8 cellular contexts compared by ENCODE assay signal in the genomic region with DNA sequence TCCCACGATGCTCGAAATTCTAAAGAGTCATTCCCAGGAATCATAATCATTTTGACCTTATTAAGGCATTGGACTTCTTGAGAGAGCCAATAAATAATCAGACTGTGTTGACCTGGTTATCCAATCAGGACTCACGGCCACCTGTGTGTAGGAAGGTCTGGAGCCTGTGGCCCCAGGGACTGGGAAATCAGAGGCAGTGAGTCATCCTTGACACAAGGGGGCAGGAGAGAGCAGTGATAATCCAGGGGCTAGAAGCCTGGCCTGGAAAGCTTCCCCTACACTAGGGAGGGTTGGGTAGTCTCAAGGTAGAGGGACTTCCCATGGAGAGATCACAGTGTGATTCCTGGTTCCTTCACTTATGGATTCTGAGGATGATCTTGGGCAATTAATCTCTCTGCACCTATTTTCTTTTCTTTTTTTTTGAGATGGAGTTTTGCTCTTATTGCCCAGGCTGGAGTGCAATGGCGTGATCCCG. TPM values are rescaled to one million over a fixed set of nuclear protein-coding genes. Genes with fewer than 3 reads are reported as not detected.
A peak's percentile ranks its signal among the peaks of the same experiment; 100 is the strongest.
DNase-seq lines count a peak whose midpoint lies in the region; FAIRE-seq and TF ChIP-seq lines count a peak whose summit lies in the region.

No MANE protein-coding gene starts in this region.

- H3K4me3 ChIP-seq in NT2/D1 (ENCODE audit: insufficient read length, low read depth) (no peak overlapping the region), esophagus muscularis mucosa (no peak overlapping the region)

- peaks cover 11% of the 10 kb centered on the region for H3K4me1 Mint-ChIP-seq in nephron

- TF ChIP-seq CTCF in GM13977 (IDR thresholded peaks at IDR 0.05; ENCODE audit: extremely low read depth, insufficient read depth, missing control alignments) = peak; percentile 81
- peak; percentile 62 to 79 (median 75) for TF ChIP-seq CTCF in esophagus muscularis mucosa (IDR thresholded peaks at IDR 0.05)
- TF ChIP-seq CTCF in nephron (IDR thresholded peaks at IDR 0.05; ENCODE audit: unreplicated experiment in 3 of 3) = peak; percentile 46 to 56 (median 47)

- H3K4me1 ChIP-seq in NT2/D1 (ENCODE audit: insufficient read depth, insufficient read length) (peaks cover 3% of the 10 kb centered on the region), esophagus muscularis mucosa (peaks cover 15 to 63% (median 48%) of the 10 kb centered on the region in 4 donors)

- FAIRE-seq in urothelium cell line (lab: Jason Lieb, UNC) = no peak

- intact Hi-C loops in esophagus muscularis mucosa (cut with DNase I) = loop anchor here (1.0 to 5.0 kb wide), 2 partner anchors 49 to 104 kb away; a partner anchor contains a TSS

- no peaks in the 10 kb centered on the region for H3K36me3 ChIP-seq in NT2/D1 (ENCODE audit: insufficient read depth, insufficient read length, low read length)
- H3K36me3 ChIP-seq in esophagus muscularis mucosa = peaks cover 0 to 11% (median 4%) of the 10 kb centered on the region in 4 donors

- no peaks in the 10 kb centered on the region for H3K9me3 Mint-ChIP-seq in nephron

- H3K27ac Mint-ChIP-seq in nephron = no peak overlapping the region

- no peak for TF ChIP-seq EP300 in esophagus muscularis mucosa (IDR thresholded peaks at IDR 0.05)

- in situ Hi-C loops in GM13977 (cut with MboI; ENCODE audit: low pct_unique_long_range_greater_than_20kb, low sequenced_read_pairs, unreplicated experiment) = loop anchor here (10.0 kb wide), 1 partner anchor 106 kb away; no protein-coding TSS in a partner anchor

- H3K4me3 Mint-ChIP-seq in nephron = no peak overlapping the region

- 92% methylated on average over 5 of the region's 5 CpGs for WGBS in esophagus muscularis mucosa

- H3K36me3 Mint-ChIP-seq in nephron (ENCODE audit: low read depth) = no peaks in the 10 kb centered on the region

- H3K27me3 ChIP-seq in NT2/D1 (ENCODE audit: insufficient read depth, insufficient read length) = no peaks in the 10 kb centered on the region
- H3K27me3 ChIP-seq in esophagus muscularis mucosa = no peaks in the 10 kb centered on the region

- peak; percentile 93 for DNase-seq in A172 (ENCODE audit: low spot score)
- DNase-seq in GM13977 (ENCODE audit: low spot score) = peak; percentile 69
- DNase-seq in HuH-7 (ENCODE audit: low spot score) = peak; percentile 79
- DNase-seq in NT2/D1 (ENCODE audit: low read depth, low spot score) = peak; percentile 87
- DNase-seq in activated CD8-positive, alpha-beta memory T cell treated with anti-CD3 and anti-CD28 coated beads, Interleukin-2, amount 50 U/mL, for 4 hours = peak; percentile 60
- no peak for DNase-seq in esophagus muscularis mucosa (ENCODE audit: extremely low spot score)
- DNase-seq in urothelium cell line (ENCODE audit: low spot score) = peak; percentile 76

- no peak for TF ChIP-seq POLR2A in esophagus muscularis mucosa (IDR thresholded peaks at IDR 0.05; ENCODE audit: low read depth)

- H3K27me3 Mint-ChIP-seq in nephron (ENCODE audit: low read depth) = no peaks in the 10 kb centered on the region

- no peak overlapping the region for H3K9ac ChIP-seq in NT2/D1 (ENCODE audit: insufficient read length, low read depth)

- no peak overlapping the region for H3K27ac ChIP-seq in esophagus muscularis mucosa (replicated peaks in 1 of 4)

- H3K9me3 ChIP-seq in NT2/D1 (ENCODE audit: insufficient read depth, low read length) = no peaks in the 10 kb centered on the region
- no peaks in the 10 kb centered on the region for H3K9me3 ChIP-seq in esophagus muscularis mucosa

RNA-seq across cellular contexts. Expression of a gene that starts 4.7 kb away (rescaled TPM):
- 19.6 and 21.1 TPM in 2 replicates for total RNA-seq in A172 (2014; rRNA removed; shearing (Covaris generic))
- total RNA-seq in esophagus muscularis mucosa = 10 to 100 TPM; 10.8 to 23.5 (median 15.4) TPM

RNA-seq across cellular contexts. Expression of a gene that starts 15.8 kb away (rescaled TPM):
- total RNA-seq in A172 (2014; rRNA removed; shearing (Covaris generic)) = 34.1 and 42.1 TPM in 2 replicates
- 10 to 100 TPM; 19.4 to 38.0 (median 23.2) TPM for total RNA-seq in esophagus muscularis mucosa

RNA-seq across cellular contexts. Expression of a gene that starts 50.1 kb away (rescaled TPM):
- total RNA-seq in A172 (2014; rRNA removed; shearing (Covaris generic)) = 41.9 and 45.0 TPM in 2 replicates
- 10 to 100 TPM; 14.5 to 22.0 (median 16.7) TPM for total RNA-seq in esophagus muscularis mucosa
